1 cellular context compared by ENCODE assay signal in the genomic region with DNA sequence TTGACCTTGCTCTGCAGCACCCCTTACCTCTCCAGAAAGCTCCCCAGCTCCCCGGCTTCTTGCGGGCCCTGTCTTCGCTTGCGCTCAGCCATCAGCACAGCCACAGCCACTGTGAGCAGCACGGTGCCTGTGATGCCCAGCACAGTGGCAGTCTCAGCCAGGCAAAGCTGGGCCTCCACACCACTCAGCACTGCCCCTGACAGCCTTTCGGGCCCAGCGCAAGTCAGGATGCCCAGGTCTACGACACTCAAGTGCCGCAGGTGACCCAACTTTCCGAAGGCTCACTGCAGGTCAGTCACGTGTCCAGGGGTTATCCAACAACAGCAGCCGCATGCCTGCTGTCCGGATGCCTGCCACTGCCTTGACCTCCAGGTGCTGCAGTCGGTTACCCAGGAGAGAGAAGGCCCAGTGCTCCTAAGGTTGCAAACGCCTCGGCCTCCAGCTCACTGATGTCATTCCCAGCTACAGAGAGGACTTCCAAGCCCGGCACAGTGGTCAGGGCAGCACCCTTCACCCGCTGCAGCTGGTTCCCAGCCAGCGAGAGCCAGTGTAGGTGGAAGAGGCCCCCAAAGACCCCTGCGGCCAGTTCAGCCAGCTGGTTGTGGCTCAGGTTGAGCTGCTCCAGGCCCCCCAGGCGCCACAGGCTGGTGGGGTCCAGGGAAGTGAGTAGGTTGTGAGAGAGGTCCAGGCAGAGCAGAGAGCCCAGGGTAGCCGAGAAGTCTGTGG.
TF ChIP-seq lines count a peak whose summit lies in the region.

No MANE protein-coding gene starts in this region.

TF ChIP-seq in K562, 482 proteins besides CTCF, POLR2A, EP300 and RAD21 (continued from another document):
- TF ChIP-seq, protein P1, sequence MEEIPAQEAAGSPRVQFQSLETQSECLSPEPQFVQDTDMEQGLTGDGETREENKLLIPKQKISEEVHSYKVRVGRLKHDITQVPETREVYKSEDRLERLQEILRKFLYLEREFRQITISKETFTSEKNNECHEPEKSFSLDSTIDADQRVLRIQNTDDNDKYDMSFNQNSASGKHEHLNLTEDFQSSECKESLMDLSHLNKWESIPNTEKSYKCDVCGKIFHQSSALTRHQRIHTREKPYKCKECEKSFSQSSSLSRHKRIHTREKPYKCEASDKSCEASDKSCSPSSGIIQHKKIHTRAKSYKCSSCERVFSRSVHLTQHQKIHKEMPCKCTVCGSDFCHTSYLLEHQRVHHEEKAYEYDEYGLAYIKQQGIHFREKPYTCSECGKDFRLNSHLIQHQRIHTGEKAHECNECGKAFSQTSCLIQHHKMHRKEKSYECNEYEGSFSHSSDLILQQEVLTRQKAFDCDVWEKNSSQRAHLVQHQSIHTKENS (CRISPR knock-in tag; IDR thresholded peaks at IDR 0.05) = no peak
- TF ChIP-seq SAFB2 (IDR thresholded peaks at IDR 0.05; ENCODE audit: borderline replicate concordance, low read depth, low read length, severe bottlenecking) (no peak), NEUROD1 (IDR thresholded peaks at IDR 0.05; ENCODE audit: borderline replicate concordance, low read depth, low read length, partially characterized antibody) (no peak)
